In genomic region chr2:74833418-74834233, GRCh38 we compare ENCODE assay signal across 8 cellular contexts. TPM values are rescaled to one million over a fixed set of nuclear protein-coding genes. Genes with fewer than 3 reads are reported as not detected.
DNase-seq lines count a peak whose midpoint lies in the region; ATAC-seq and TF ChIP-seq lines count a peak whose summit lies in the region.

Gene HK2 (plus strand): TSS chr2:74834127. CDS start chr2:74834581, 454 bp downstream.

- no peaks in the 10 kb centered on the region for H3K9me3 ChIP-seq in DOHH2 (ENCODE audit: control insufficient read depth, insufficient read depth, low read length)
- no peaks in the 10 kb centered on the region for H3K9me3 ChIP-seq in SJSA1 (replicated peaks)
- no peaks in the 10 kb centered on the region for H3K9me3 ChIP-seq in gastroesophageal sphincter
- no peaks in the 10 kb centered on the region for H3K9me3 ChIP-seq in testis

- 10% methylated on average over 6 of the region's 67 CpGs; no CpG with 5 or more reads in 1 of the 2 donors for WGBS in gastroesophageal sphincter (ENCODE audit: low coverage in 1 of 2), 2 donors
- whole genome bisulfite sequencing in testis, 2 donors: 7 to 22% methylated on average over 7 to 36 of the region's 67 CpGs

- H3K27me3 ChIP-seq in DOHH2 (ENCODE audit: control insufficient read depth, low read length) (peaks cover 3% of the 10 kb centered on the region; the same call in 1 of the 2 replicates), SJSA1 (replicated peaks) (no peaks in the 10 kb centered on the region), gastroesophageal sphincter (peaks cover 6% of the 10 kb centered on the region), testis (no peaks in the 10 kb centered on the region)

- no peak for TF ChIP-seq CTCF in DOHH2 (IDR thresholded peaks at IDR 0.05; ENCODE audit: low read depth, low read length, poor library complexity, severe bottlenecking)
- no peak for TF ChIP-seq CTCF in gastroesophageal sphincter (IDR thresholded peaks at IDR 0.05)
- TF ChIP-seq CTCF in testis (IDR thresholded peaks at IDR 0.05): no peak

- TF ChIP-seq POLR2A in gastroesophageal sphincter (IDR thresholded peaks at IDR 0.05) (peak; percentile 59 to 73), testis (IDR thresholded peaks at IDR 0.05) (peak; percentile 60)

- H3K9me2 ChIP-seq in DOHH2 (replicated peaks; ENCODE audit: control insufficient read depth, low read length): no peaks in the 10 kb centered on the region

- H3K79me2 ChIP-seq in DOHH2 (ENCODE audit: control insufficient read depth, low read length): peaks cover 56% of the 10 kb centered on the region

- H3K4me1 ChIP-seq in DOHH2 (ENCODE audit: control insufficient read depth, low read length) (peaks cover 39% of the 10 kb centered on the region), SJSA1 (replicated peaks) (peaks cover 24% of the 10 kb centered on the region), gastroesophageal sphincter (peaks cover 0 to 39% (median 10%) of the 10 kb centered on the region in 3 donors), testis (peaks cover 12% of the 10 kb centered on the region)

- DNase-seq in KBM-7 (peak; percentile 92), SJSA1 (ENCODE audit: low read depth in 1 of 2, low spot score in 2 of 2) (peak; percentile 85), occipital lobe (lab: John Stamatoyannopoulos, UW) (peak; percentile 60), testis (peak; percentile 96)
- DNase-seq in activated gamma-delta T cell treated with anti-CD3 and anti-CD28 coated beads, Interleukin-2, amount 50 U/mL, for 16 hours (ENCODE audit: low read depth): peak; percentile 63

- peak within 1 kb of the TSS; percentile 89 for H3K4me2 ChIP-seq in DOHH2 (ENCODE audit: low read length)

- intact Hi-C loops in testis (cut with DNase I; ENCODE audit: low total_unique reads): no loop called here

- H3K36me3 ChIP-seq in DOHH2 (ENCODE audit: control insufficient read depth, low read length) (peaks cover 37% of the 10 kb centered on the region), SJSA1 (no peaks in the 10 kb centered on the region), gastroesophageal sphincter (no peaks in the 10 kb centered on the region), testis (ENCODE audit: low read depth, missing control alignments) (no peaks in the 10 kb centered on the region)

- peaks cover 24% of the 10 kb centered on the region for H4K20me1 ChIP-seq in DOHH2 (ENCODE audit: control insufficient read depth, insufficient read depth, low read depth, low read length)

- no peak for TF ChIP-seq EP300 in gastroesophageal sphincter (IDR thresholded peaks at IDR 0.05)

- in situ Hi-C loops in KBM-7 (cut with MboI; ENCODE audit: low pct_unique_long_range_greater_than_20kb, low sequenced_read_pairs): no loop called here

- H3K27ac ChIP-seq in DOHH2 (ENCODE audit: low read depth, low read length): peak within 1 kb of the TSS; percentile 69
- 0 out of 2 replicates have a peak within 1 kb of the TSS, but pooled peaks have one; percentile 1 for H3K27ac ChIP-seq in SJSA1
- H3K27ac ChIP-seq in gastroesophageal sphincter: peak within 1 kb of the TSS in 3 of 4 donors; percentile 53 to 82 (median 75)
- H3K27ac ChIP-seq in testis: peak within 1 kb of the TSS; percentile 87 to 91

- peaks cover 6% of the 10 kb centered on the region; the same call in 1 of the 2 replicates for H3F3A ChIP-seq in DOHH2 (ENCODE audit: control insufficient read depth, insufficient read depth)

- H3K4me3 ChIP-seq in DOHH2 (ENCODE audit: low read length) (peak within 1 kb of the TSS; percentile 95), SJSA1 (peak within 1 kb of the TSS; percentile 68), gastroesophageal sphincter (peak within 1 kb of the TSS; percentile 53 to 72), testis (peak within 1 kb of the TSS; percentile 76 to 95)

- ATAC-seq in GM21619 (IDR thresholded peaks at IDR 0.05; ENCODE audit: unreplicated experiment) (peak; percentile 73), gastroesophageal sphincter (peak; percentile 96)

RNA-seq across cellular contexts. Expression of gene HK2, which starts in this region (rescaled TPM):
- total RNA-seq in SJSA1 (2014; rRNA removed; shearing (Covaris generic)): 5.0 and 7.1 TPM in 2 replicates
- 1 to 10 TPM in 3 of 4 donors, under 1 TPM in 1; 0.82 to 6.1 (median 2.1) TPM for total RNA-seq in gastroesophageal sphincter
- total RNA-seq in occipital lobe: 5.3 TPM
- total RNA-seq in testis: 100 to 1,000 TPM; 142 to 164 TPM
- 83.5 TPM for polyA plus RNA-seq in testis (ENCODE audit: insufficient read depth, low read depth, low replicate concordance)

Comparison
In these comparisons a context has a peak if more than half of its experiments do, and no peak if none do; other contexts are left out.
1. Peak in every context shown above with its lines: DNase-seq, ATAC-seq, H3K4me3 ChIP-seq and H3K27ac ChIP-seq.
2. RNA of gene HK2 (total RNA-seq): 142 to 164 TPM in testis; 5.0 to 7.1 TPM in SJSA1, 5.3 TPM in occipital lobe (single experiment) and 0.82 to 6.1 TPM in gastroesophageal sphincter; every median in the first group is over 10 times any median in the second.
3. H3K27ac ChIP-seq: peak in every context shown above with its lines; median percentile 89 in testis; 75 in gastroesophageal sphincter; 69 in DOHH2; 1 in SJSA1.